8 cellular contexts compared by ENCODE assay signal in the genomic region with DNA sequence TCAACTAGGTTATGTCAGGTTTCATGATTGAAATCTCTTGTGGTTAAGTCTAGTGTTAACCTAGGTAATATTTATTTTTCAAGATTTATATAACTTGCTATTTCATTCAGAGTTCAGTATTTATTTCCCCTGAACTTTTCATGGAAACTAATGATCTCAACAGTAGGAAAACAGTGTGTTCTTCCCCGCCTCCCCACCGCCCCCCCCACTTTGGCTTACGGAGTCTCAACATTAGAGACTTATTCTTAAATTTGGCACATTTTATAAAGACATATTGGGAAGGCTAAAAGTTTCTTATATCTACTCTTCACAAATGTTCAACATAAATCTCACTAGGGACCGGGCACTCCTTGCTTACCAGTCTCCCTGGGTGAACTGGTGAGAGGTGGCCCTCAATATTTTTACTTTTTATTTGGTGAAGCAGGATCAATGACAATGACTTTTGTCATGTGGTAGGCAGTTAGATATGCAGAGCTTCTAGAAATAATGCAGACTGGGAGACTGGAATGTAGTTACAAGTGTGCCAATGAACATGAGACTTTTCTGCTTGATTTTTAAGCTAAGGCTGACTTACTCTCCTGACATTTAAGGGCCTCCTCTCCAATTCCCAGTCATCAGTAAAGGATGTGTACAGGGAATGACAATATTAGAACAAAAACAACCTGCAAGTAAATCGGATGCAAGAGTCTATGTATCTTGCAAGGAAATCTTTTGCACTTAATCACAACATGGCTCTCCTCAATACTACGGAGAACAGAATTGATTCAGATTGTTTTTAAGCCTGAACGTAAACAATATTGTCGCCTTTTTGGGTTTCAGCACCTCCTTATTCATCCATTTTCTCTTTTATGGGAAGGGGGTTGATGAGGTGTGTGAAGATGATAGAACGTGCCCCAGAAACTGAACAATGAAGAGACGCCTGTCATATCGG. TPM values are rescaled to one million over a fixed set of nuclear protein-coding genes. Genes with fewer than 3 reads are reported as not detected.
DNase-seq lines count a peak whose midpoint lies in the region; ATAC-seq and TF ChIP-seq lines count a peak whose summit lies in the region.

No MANE protein-coding gene starts in this region.

- H3K79me2 ChIP-seq in HCT116 (ENCODE audit: insufficient read depth, low read length), result peaks cover 39% of the 10 kb centered on the region

- peak overlapping the region; percentile 86 for H3K9ac ChIP-seq in HCT116 (ENCODE audit: low read length)

- RAD21 ChIA-PET in HCT116 (lab: Charles Lee; ENCODE audit: low non-redundant PET in 1 of 2, low total read pairs in 2 of 2, uncharacterized antibody in 2 of 2, unreplicated experiment in 2 of 2), result no interaction called here

- no peak overlapping the region for H2AFZ ChIP-seq in HCT116 (ENCODE audit: low read depth, low read length, poor library complexity, severe bottlenecking)

- H3K4me1 ChIP-seq in A673 (ENCODE audit: insufficient read depth, low read length, poor library complexity, severe bottlenecking) (peaks cover 14% of the 10 kb centered on the region), HCT116 (ENCODE audit: control insufficient read depth in 1 of 2, insufficient read depth in 2 of 2, low read length in 2 of 2) (peaks cover 14 to 30% of the 10 kb centered on the region in 2 experiments), left lung (peaks cover 7 to 39% of the 10 kb centered on the region in 2 donors), tibial artery (peaks cover 0 to 43% (median 16%) of the 10 kb centered on the region in 4 donors)

- no peak for TF ChIP-seq RAD21 in HCT116 (IDR thresholded peaks at IDR 0.05; ENCODE audit: low read depth)

- POLR2A ChIA-PET in A673 (lab: Charles Lee; ENCODE audit: low non-redundant PET), result no interaction called here
- POLR2A ChIA-PET in HCT116 (lab: Charles Lee), result no interaction called here

- no peak for TF ChIP-seq POLR2A in HCT116 (IDR thresholded peaks at IDR 0.05; ENCODE audit: borderline replicate concordance, extremely low read depth, insufficient read depth, insufficient read length)

- no peak for DNase-seq in A673 (ENCODE audit: low spot score)
- DNase-seq in HCT116 (ENCODE audit: low read depth, low spot score), result no peak
- peak; percentile 36 for DNase-seq in astrocyte of the hippocampus (ENCODE audit: low read depth, low spot score)
- no peak for DNase-seq in left lung
- no peak for DNase-seq in tibial artery

- H3K27ac ChIP-seq in A673 (ENCODE audit: low read depth, low read length, poor library complexity, severe bottlenecking) (peak overlapping the region; percentile 87), HCT116 (ENCODE audit: low read depth, low read length) (peak overlapping the region; percentile 97), left lung (peak overlapping the region; percentile 98 to 99), tibial artery (peak overlapping the region; percentile 86 to 98)

- BruUV-seq in A673 (replicated peaks; lab: Mats Ljungman, UMichigan), result no TSS peak
- BruUV-seq in HCT116 (replicated peaks; lab: Mats Ljungman, UMichigan), result no TSS peak

- TF ChIP-seq CTCF in A673 (conservative IDR thresholded peaks at IDR 0.05; ENCODE audit: low read depth, low read length) (no peak), HCT116 (IDR thresholded peaks at IDR 0.05 in 2 of 3, conservative IDR thresholded peaks at IDR 0.05 in 1 of 3; ENCODE audit: borderline replicate concordance in 1 of 3, insufficient read depth in 1 of 3, low read depth in 2 of 3, low read length in 2 of 3) (no peak), left lung (IDR thresholded peaks at IDR 0.05) (no peak), tibial artery (IDR thresholded peaks at IDR 0.05) (no peak)

- H3K27me3 ChIP-seq in A673 (replicated peaks; ENCODE audit: insufficient read depth, low read depth, low read length, poor library complexity) (no peaks in the 10 kb centered on the region), HCT116 (ENCODE audit: insufficient read depth, low read length) (no peaks in the 10 kb centered on the region), left lung (no peaks in the 10 kb centered on the region), tibial artery (no peaks in the 10 kb centered on the region)

- no peaks in the 10 kb centered on the region for H3K9me2 ChIP-seq in HCT116 (ENCODE audit: insufficient read depth)

- ATAC-seq in HCT116 (no peak), left lung (no peak), GM18519 (IDR thresholded peaks at IDR 0.05; ENCODE audit: low FRiP score, unreplicated experiment) (no peak), HG03045 (IDR thresholded peaks at IDR 0.05; ENCODE audit: unreplicated experiment) (no peak), GM19395 (IDR thresholded peaks at IDR 0.05; ENCODE audit: unreplicated experiment) (no peak)

- CTCF ChIA-PET in A673 (lab: Charles Lee), result no interaction called here
- CTCF ChIA-PET in HCT116 (lab: Charles Lee), result no interaction called here

- H3K4me3 ChIP-seq in A673 (ENCODE audit: low read depth, low read length, poor library complexity, severe bottlenecking) (peak overlapping the region; percentile 83), HCT116 (replicated peaks in 1 of 2; ENCODE audit: low read depth in 1 of 2, low read length in 2 of 2) (peak overlapping the region; percentile 65 to 77), left lung (peak overlapping the region; percentile 67 to 84), tibial artery (peak overlapping the region; percentile 71 to 93)

- H4K20me1 ChIP-seq in HCT116 (ENCODE audit: insufficient read depth), result no peaks in the 10 kb centered on the region

- peak overlapping the region; percentile 87 for H3K4me2 ChIP-seq in HCT116 (ENCODE audit: low read length)

- no peaks in the 10 kb centered on the region for H3K36me3 ChIP-seq in A673 (ENCODE audit: insufficient read depth, low read length, poor library complexity, severe bottlenecking)
- no peaks in the 10 kb centered on the region for H3K36me3 ChIP-seq in HCT116 (ENCODE audit: control insufficient read depth in 1 of 2, insufficient read depth in 2 of 2, low read length in 2 of 2)
- H3K36me3 ChIP-seq in left lung, result no peaks in the 10 kb centered on the region
- H3K36me3 ChIP-seq in tibial artery, result no peaks in the 10 kb centered on the region

- no peaks in the 10 kb centered on the region for H3K9me3 ChIP-seq in A673 (ENCODE audit: low read depth, low read length, poor library complexity, severe bottlenecking)
- no peaks in the 10 kb centered on the region for H3K9me3 ChIP-seq in HCT116 (ENCODE audit: control insufficient read depth in 1 of 2, insufficient read depth in 1 of 2, low read depth in 1 of 2, low read length in 2 of 2)
- H3K9me3 ChIP-seq in left lung, result no peaks in the 10 kb centered on the region
- H3K9me3 ChIP-seq in tibial artery, result no peaks in the 10 kb centered on the region

- intact Hi-C loops in A673 (cut with micrococcal nuclease; ENCODE audit: unreplicated experiment) (no loop called here), HCT116 (cut with micrococcal nuclease) (no loop called here), left lung (cut with DNase I) (no loop called here), tibial artery (cut with DNase I; ENCODE audit: low total_unique reads) (loop anchor here (5.0 to 10.0 kb wide), 2 partner anchors 242 to 559 kb away; partner anchors contain the start of genes GDAP2, TENT5C and WDR3)

TF ChIP-seq in HCT116, 20 proteins besides CTCF, POLR2A, EP300 and RAD21 (continues in another document):
- TF ChIP-seq EGR1 (IDR thresholded peaks at IDR 0.05; ENCODE audit: low read depth) (no peak), POLR2AphosphoS5 (IDR thresholded peaks at IDR 0.05; ENCODE audit: low read depth, low read length) (no peak), EZH2 (IDR thresholded peaks at IDR 0.05) (no peak), SIN3A (IDR thresholded peaks at IDR 0.05; ENCODE audit: low read depth) (no peak), EZH2phosphoT487 (IDR thresholded peaks at IDR 0.05; ENCODE audit: borderline replicate concordance) (no peak), FOSL1 (IDR thresholded peaks at IDR 0.05; ENCODE audit: low read depth) (no peak), CBX3 (IDR thresholded peaks at IDR 0.05; ENCODE audit: low read depth) (no peak), ZFX (IDR thresholded peaks at IDR 0.05) (no peak)
- TF ChIP-seq, protein P1, sequence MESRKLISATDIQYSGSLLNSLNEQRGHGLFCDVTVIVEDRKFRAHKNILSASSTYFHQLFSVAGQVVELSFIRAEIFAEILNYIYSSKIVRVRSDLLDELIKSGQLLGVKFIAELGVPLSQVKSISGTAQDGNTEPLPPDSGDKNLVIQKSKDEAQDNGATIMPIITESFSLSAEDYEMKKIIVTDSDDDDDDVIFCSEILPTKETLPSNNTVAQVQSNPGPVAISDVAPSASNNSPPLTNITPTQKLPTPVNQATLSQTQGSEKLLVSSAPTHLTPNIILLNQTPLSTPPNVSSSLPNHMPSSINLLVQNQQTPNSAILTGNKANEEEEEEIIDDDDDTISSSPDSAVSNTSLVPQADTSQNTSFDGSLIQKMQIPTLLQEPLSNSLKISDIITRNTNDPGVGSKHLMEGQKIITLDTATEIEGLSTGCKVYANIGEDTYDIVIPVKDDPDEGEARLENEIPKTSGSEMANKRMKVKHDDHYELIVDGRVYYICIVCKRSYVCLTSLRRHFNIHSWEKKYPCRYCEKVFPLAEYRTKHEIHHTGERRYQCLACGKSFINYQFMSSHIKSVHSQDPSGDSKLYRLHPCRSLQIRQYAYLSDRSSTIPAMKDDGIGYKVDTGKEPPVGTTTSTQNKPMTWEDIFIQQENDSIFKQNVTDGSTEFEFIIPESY (IDR thresholded peaks at IDR 0.05; ENCODE audit: extremely low read depth, insufficient replicate concordance, low read length), result no peak

RNA-seq across cellular contexts. Expression of gene MAN1A2, which starts 1.6 kb away (rescaled TPM):
- total RNA-seq in A673 (2021) (27.4 and 31.8 TPM in 2 replicates), HCT116 (2021; ENCODE audit: unreplicated experiment) (38.1 TPM), left lung (10 to 100 TPM; 42.4 to 49.4 TPM)
- 12.6 and 12.9 TPM in 2 replicates for polyA plus RNA-seq in HCT116 (2012)
